9 cellular contexts compared by ENCODE assay signal in the genomic region with DNA sequence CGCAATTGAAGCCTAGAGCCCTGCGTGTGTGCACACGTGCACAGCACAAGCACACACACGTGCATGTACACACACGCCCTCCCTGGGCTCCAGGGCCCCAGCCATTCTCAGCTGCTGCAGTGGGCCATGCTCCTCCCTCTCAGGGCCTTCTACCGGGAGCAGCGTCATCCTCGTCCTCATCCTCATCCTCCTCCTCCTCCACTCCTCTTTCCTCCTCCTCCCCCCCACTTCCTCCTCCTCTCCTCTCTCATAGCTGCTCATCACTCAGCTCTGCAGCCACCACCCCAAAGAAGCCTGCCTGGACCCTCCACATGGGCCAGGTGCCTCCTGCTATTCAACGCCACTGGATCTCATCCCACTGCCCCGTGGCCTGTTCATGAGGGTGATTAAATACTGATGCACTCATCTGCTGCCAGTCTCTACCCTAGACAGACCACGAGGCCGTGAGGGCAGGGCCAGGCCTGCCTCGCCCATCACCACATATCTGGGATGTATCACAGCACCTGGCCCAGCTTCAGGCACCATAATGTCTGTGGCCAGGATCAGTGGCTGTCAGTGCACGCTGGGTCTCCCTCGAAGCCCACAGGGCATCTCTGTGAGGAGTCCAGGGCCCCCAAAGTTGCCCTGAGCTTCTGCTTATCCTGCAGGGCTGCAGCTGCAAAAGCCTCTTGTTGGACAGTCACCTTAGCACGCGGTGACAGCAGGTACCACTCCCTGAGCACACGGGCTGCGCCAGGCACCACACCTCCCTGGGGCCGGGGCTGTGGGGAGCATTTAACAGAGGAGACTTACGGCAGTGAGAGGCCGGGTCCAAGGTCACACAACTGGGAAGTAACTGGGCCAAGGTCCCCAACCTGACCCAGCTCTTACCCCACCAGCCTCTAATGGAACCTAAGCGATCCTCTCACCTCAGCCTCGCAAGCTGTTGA. TPM values are rescaled to one million over a fixed set of nuclear protein-coding genes. Genes with fewer than 3 reads are reported as not detected.
DNase-seq lines count a peak whose midpoint lies in the region; ATAC-seq and TF ChIP-seq lines count a peak whose summit lies in the region.
"Had no signal": no experiment of that assay in that cellular context is flagged by ENCODE, and none has a peak within 500 bp of the region (broad histone marks: within the 10 kb centered on the region; RNA-seq: fewer than 3 reads in every experiment).

No MANE protein-coding gene starts in this region.

- peak overlapping the region; percentile 61 for H3K4me3 Mint-ChIP-seq in activated CD8-positive, alpha-beta memory T cell treated with anti-CD3 and anti-CD28 coated beads, Interleukin-2, amount 10 ng/mL, durations not matched to agents 7 days and 5 days

- H3K4me3 ChIP-seq in HL-60 (replicated peaks; ENCODE audit: insufficient read depth, low read length), result peak overlapping the region; percentile 10
- H3K4me3 ChIP-seq in cardiac muscle cell, result no peak overlapping the region

- H3K36me3 ChIP-seq in cardiac muscle cell, result no peaks in the 10 kb centered on the region

- H3K4me1 Mint-ChIP-seq in activated CD8-positive, alpha-beta memory T cell treated with anti-CD3 and anti-CD28 coated beads, Interleukin-2, amount 10 ng/mL, durations not matched to agents 7 days and 5 days, result peaks cover 73% of the 10 kb centered on the region

- no peaks in the 10 kb centered on the region for H3K27me3 Mint-ChIP-seq in activated CD8-positive, alpha-beta memory T cell treated with anti-CD3 and anti-CD28 coated beads, Interleukin-2, amount 10 ng/mL, durations not matched to agents 7 days and 5 days

- peak overlapping the region; percentile 92 for H3K27ac Mint-ChIP-seq in activated CD8-positive, alpha-beta memory T cell treated with anti-CD3 and anti-CD28 coated beads, Interleukin-2, amount 10 ng/mL, durations not matched to agents 7 days and 5 days

- H3K9me3 Mint-ChIP-seq in activated CD8-positive, alpha-beta memory T cell treated with anti-CD3 and anti-CD28 coated beads, Interleukin-2, amount 10 ng/mL, durations not matched to agents 7 days and 5 days (ENCODE audit: low read depth), result no peaks in the 10 kb centered on the region

- H3K36me3 Mint-ChIP-seq in activated CD8-positive, alpha-beta memory T cell treated with anti-CD3 and anti-CD28 coated beads, Interleukin-2, amount 10 ng/mL, durations not matched to agents 7 days and 5 days, result peaks cover 39% of the 10 kb centered on the region

- H3K27me3 ChIP-seq in HL-60 (ENCODE audit: insufficient read depth, poor library complexity, severe bottlenecking) (no peaks in the 10 kb centered on the region), cardiac muscle cell (no peaks in the 10 kb centered on the region)

- H3K27ac ChIP-seq in HL-60 (replicated peaks) (peak overlapping the region; percentile 95), cardiac muscle cell (peak overlapping the region; percentile 28)

- DNase-seq in HL-60 (ENCODE audit: low read depth in 1 of 2, low spot score in 1 of 2) (peak; percentile 69 to 72), cardiac muscle cell (ENCODE audit: low read depth in 1 of 2, low spot score in 1 of 2) (no peak), NOMO-1 treated with dmso at 0.1 percent for 144 hours (lab: John Stamatoyannopoulos, UW; ENCODE audit: unreplicated experiment) (no peak), NCI-H2107 treated with DMSO at 0.1 percent for 48 hours (lab: John Stamatoyannopoulos, UW; ENCODE audit: unreplicated experiment) (no peak), GM19240 (ENCODE audit: insufficient read length, low spot score) (no peak), RKO (ENCODE audit: low spot score) (no peak)
- DNase-seq in activated CD8-positive, alpha-beta memory T cell treated with anti-CD3 and anti-CD28 coated beads, Interleukin-2, amount 10 ng/mL, durations not matched to agents 7 days and 5 days, result peak; percentile 64
- peak; percentile 58 for DNase-seq in stimulated activated CD4-positive, alpha-beta T cell treated with anti-CD3 and anti-CD28 coated beads, Interleukin-4, amount 100 ng/mL, for 24 hours
- DNase-seq: NCI-H2227 treated with DMSO at 0.1 percent for 48 hours had no signal

- H3K4me1 ChIP-seq in cardiac muscle cell (ENCODE audit: low read depth), result peaks cover 23% of the 10 kb centered on the region

- TF ChIP-seq CTCF in HL-60 (IDR thresholded peaks at IDR 0.05; ENCODE audit: insufficient read depth, low read length) (no peak), cardiac muscle cell (IDR thresholded peaks at IDR 0.05; ENCODE audit: low read depth, low read length) (no peak)

- H3K9me3 ChIP-seq in cardiac muscle cell (ENCODE audit: low read depth), result no peaks in the 10 kb centered on the region

- peak; percentile 5 for ATAC-seq in activated CD8-positive, alpha-beta memory T cell treated with anti-CD3 and anti-CD28 coated beads, Interleukin-2, amount 10 ng/mL, durations not matched to agents 7 days and 5 days

- CTCF ChIA-PET in activated CD8-positive, alpha-beta memory T cell treated with anti-CD3 and anti-CD28 coated beads, Interleukin-2, amount 10 ng/mL, durations not matched to agents 7 days and 5 days (lab: Charles Lee), result interaction anchor here (1.0 to 11.9 kb wide), 4 partner anchors 9 to 70 kb away, joined by 3 to 177 read pairs (median 8); a partner anchor contains a TSS

RNA-seq across cellular contexts. Expression of a gene that starts 9.7 kb away (rescaled TPM):
- 10 to 100 TPM; 76.8 to 80.0 TPM for total RNA-seq in activated CD8-positive, alpha-beta memory T cell treated with anti-CD3 and anti-CD28 coated beads, Interleukin-2, amount 10 ng/mL, durations not matched to agents 7 days and 5 days
- 39.6 and 42.6 TPM in 2 replicates for total RNA-seq in cardiac muscle cell
- 21.5 and 29.5 TPM in 2 replicates for polyA plus RNA-seq in cardiac muscle cell

RNA-seq across cellular contexts. Expression of a gene that starts 23.0 kb away (rescaled TPM):
- total RNA-seq in activated CD8-positive, alpha-beta memory T cell treated with anti-CD3 and anti-CD28 coated beads, Interleukin-2, amount 10 ng/mL, durations not matched to agents 7 days and 5 days, result not detected
- 50.3 and 52.5 TPM in 2 replicates for total RNA-seq in cardiac muscle cell
- polyA plus RNA-seq in cardiac muscle cell, result 36.9 and 42.5 TPM in 2 replicates

Comparison
In these comparisons a context has a peak if more than half of its experiments do, and no peak if none do; other contexts are left out.
1. DNase-seq: peak in HL-60 (2 of 2), activated CD8-positive, alpha-beta memory T cell treated with anti-CD3 and anti-CD28 coated beads, Interleukin-2, amount 10 ng/mL, durations not matched to agents 7 days and 5 days (single experiment) and stimulated activated CD4-positive, alpha-beta T cell treated with anti-CD3 and anti-CD28 coated beads, Interleukin-4, amount 100 ng/mL, for 24 hours (single experiment); none in cardiac muscle cell (0 of 2), NOMO-1 treated with dmso at 0.1 percent for 144 hours (single experiment), NCI-H2107 treated with DMSO at 0.1 percent for 48 hours (single experiment), GM19240 (single experiment) and RKO (single experiment).
2. RNA of a gene that starts 23.0 kb away (total RNA-seq): 50.3 to 52.5 TPM in cardiac muscle cell; not detected in activated CD8-positive, alpha-beta memory T cell treated with anti-CD3 and anti-CD28 coated beads, Interleukin-2, amount 10 ng/mL, durations not matched to agents 7 days and 5 days; every median in the first group is over 10 times any median in the second.